8 cellular contexts compared by ENCODE assay signal in the genomic region with DNA sequence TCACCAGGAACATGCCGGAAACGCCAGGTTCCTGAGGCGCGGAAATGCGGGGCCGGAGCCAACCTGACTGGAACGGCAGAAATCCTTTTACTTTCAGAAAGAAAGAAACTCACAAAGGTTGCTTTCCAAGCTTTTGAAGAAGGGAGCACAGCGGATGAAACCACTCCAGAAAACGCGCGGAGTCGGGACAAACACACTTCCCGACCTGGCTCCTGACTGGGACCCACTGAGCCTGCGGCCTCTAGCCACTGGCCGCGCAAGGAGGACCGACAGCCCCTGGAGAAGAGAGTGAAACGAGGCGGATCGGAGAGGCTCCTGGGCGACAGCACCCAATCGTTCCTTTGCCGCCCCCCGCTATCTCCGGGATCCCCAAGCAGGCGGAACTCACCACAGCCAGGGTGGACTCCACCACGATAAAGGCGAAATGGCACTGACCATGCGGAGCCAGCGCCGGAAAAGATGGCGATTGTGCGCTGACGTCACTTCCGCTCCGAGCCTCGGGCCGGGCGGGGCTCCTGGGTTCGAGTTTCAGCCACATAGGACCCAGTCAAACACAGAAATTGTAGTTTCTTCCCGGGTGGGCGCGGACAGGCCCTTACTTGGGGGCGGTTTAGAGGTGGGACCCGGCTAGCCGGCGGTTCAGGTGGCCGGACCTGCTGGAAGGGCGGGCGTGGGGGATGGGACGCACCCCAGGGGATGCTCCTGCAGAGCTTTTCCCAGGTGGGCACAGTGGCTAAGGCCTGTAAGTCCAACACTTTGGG. TPM values are rescaled to one million over a fixed set of nuclear protein-coding genes. Genes with fewer than 3 reads are reported as not detected.
A peak's percentile ranks its signal among the peaks of the same experiment; 100 is the strongest.
DNase-seq lines count a peak whose midpoint lies in the region; ATAC-seq and TF ChIP-seq lines count a peak whose summit lies in the region.

Gene ZNF121 (minus strand): TSS at position 432 of the 761 bp plus-strand sequence. CDS start 16,407 bp downstream, outside the sequence.

- peak within 1 kb of the TSS; percentile 69; the same call in 1 of the 2 replicates for H2AFZ ChIP-seq in OCI-LY1 (ENCODE audit: low read length)

- peak within 1 kb of the TSS; percentile 94 for H3K27ac ChIP-seq in CD8-positive, alpha-beta memory T cell (ENCODE audit: low read depth, low read length)
- peak within 1 kb of the TSS; percentile 59 for H3K27ac ChIP-seq in OCI-LY1 (ENCODE audit: low read depth, low read length, poor library complexity, severe bottlenecking)

- peak within 1 kb of the TSS; percentile 94 to 99 (median 96) for H3K4me3 Mint-ChIP-seq in CD8-positive, alpha-beta memory T cell

- H3K4me3 ChIP-seq in CD8-positive, alpha-beta memory T cell (ENCODE audit: low read length), result peak within 1 kb of the TSS; percentile 94
- H3K4me3 ChIP-seq in OCI-LY1 (ENCODE audit: low read depth, low read length, poor library complexity, severe bottlenecking), result peak within 1 kb of the TSS; percentile 92

- H3F3A ChIP-seq in OCI-LY1 (ENCODE audit: insufficient read depth, low read length), result no peaks in the 10 kb centered on the region

- ATAC-seq in GM19467 (IDR thresholded peaks at IDR 0.05; ENCODE audit: unreplicated experiment), result peak; percentile 90

- H3K4me2 ChIP-seq in OCI-LY1 (ENCODE audit: low read length), result peak within 1 kb of the TSS; percentile 67

- DNase-seq in CD8-positive, alpha-beta memory T cell, result peak; percentile 69 to 86 (median 72)
- DNase-seq in HUDEP-2 (lab: John Stamatoyannopoulos, UW; ENCODE audit: unreplicated experiment in 76 of 76) (peak in 75 of 76 experiments; percentile 32 to 98 (median 81)), activated T-cell treated with anti-CD3 and anti-CD28 coated beads for 1 hour (ENCODE audit: low read depth) (peak; percentile 67), epidermal melanocyte (ENCODE audit: insufficient read length, low spot score) (peak; percentile 79), middle frontal gyrus (ENCODE audit: extremely low spot score, low spot score) (peak; percentile 85)
- DNase-seq in stimulated activated CD8-positive, alpha-beta memory T cell treated with anti-CD3 and anti-CD28 coated beads, Interleukin-2, amount 100 ng/mL, for 48 hours (ENCODE audit: low read depth in 2 of 2), result peak; percentile 69 to 79

- no peaks in the 10 kb centered on the region for H3K9me3 Mint-ChIP-seq in CD8-positive, alpha-beta memory T cell

- POLR2A ChIA-PET in CD8-positive, alpha-beta memory T cell (lab: Charles Lee), result interaction anchor here (0.6 kb wide), 1 partner anchor 150 kb away, joined by 6 read pairs; no protein-coding TSS in a partner anchor

- no peaks in the 10 kb centered on the region for H3K36me3 ChIP-seq in CD8-positive, alpha-beta memory T cell (ENCODE audit: insufficient read depth, low read length)
- H3K36me3 ChIP-seq in OCI-LY1 (ENCODE audit: insufficient read depth, low read length), result peaks cover 37% of the 10 kb centered on the region

- TF ChIP-seq CTCF in OCI-LY1 (IDR thresholded peaks at IDR 0.05; ENCODE audit: low read length), result no peak

- H3K27ac Mint-ChIP-seq in CD8-positive, alpha-beta memory T cell, result peak within 1 kb of the TSS; percentile 92 to 99 (median 97)

- H3K4me1 Mint-ChIP-seq in CD8-positive, alpha-beta memory T cell, result peaks cover 40 to 54% (median 52%) of the 10 kb centered on the region in 3 donors

- H3K4me1 ChIP-seq in CD8-positive, alpha-beta memory T cell (ENCODE audit: insufficient read depth, low read length), result peaks cover 22% of the 10 kb centered on the region
- H3K4me1 ChIP-seq in OCI-LY1 (ENCODE audit: insufficient read depth, low read length, severe bottlenecking), result peaks cover 11% of the 10 kb centered on the region

- H3K9me3 ChIP-seq in CD8-positive, alpha-beta memory T cell (ENCODE audit: low read length), result no peaks in the 10 kb centered on the region
- H3K9me3 ChIP-seq in OCI-LY1 (ENCODE audit: low read length), result peaks cover 21% of the 10 kb centered on the region

- peaks cover 50% of the 10 kb centered on the region for H3K79me2 ChIP-seq in OCI-LY1 (ENCODE audit: insufficient read depth, low read length)

- peaks cover 5 to 25% (median 8%) of the 10 kb centered on the region in 3 donors for H3K36me3 Mint-ChIP-seq in CD8-positive, alpha-beta memory T cell

- peak within 1 kb of the TSS; percentile 91 for H3K9ac ChIP-seq in OCI-LY1 (ENCODE audit: low read length)

- no peaks in the 10 kb centered on the region for H3K27me3 ChIP-seq in CD8-positive, alpha-beta memory T cell (ENCODE audit: insufficient read depth, low read length, poor library complexity, severe bottlenecking)
- H3K27me3 ChIP-seq in OCI-LY1 (ENCODE audit: insufficient read depth, low read length), result no peaks in the 10 kb centered on the region

- peaks cover 7 to 11% of the 10 kb centered on the region in 2 donors for H3K27me3 Mint-ChIP-seq in CD8-positive, alpha-beta memory T cell

- CTCF ChIA-PET in CD8-positive, alpha-beta memory T cell (lab: Charles Lee), result interaction anchor here (0.6 to 1.2 kb wide), 4 partner anchors 34 to 516 kb away, joined by 3 to 4 read pairs (median 3); partner anchors contain the start of gene ZNF266

- H3K9me2 ChIP-seq in OCI-LY1 (ENCODE audit: low read depth, low read length), result no peaks in the 10 kb centered on the region

- H4K20me1 ChIP-seq in OCI-LY1 (ENCODE audit: insufficient read depth, low read length), result no peaks in the 10 kb centered on the region

RNA-seq across cellular contexts. Expression of gene ZNF121, which starts in this region (rescaled TPM):
- 10 to 100 TPM; 87.1 to 90.2 TPM for total RNA-seq in CD8-positive, alpha-beta memory T cell
- 4.1 TPM for polyA plus RNA-seq in CD8-positive, alpha-beta memory T cell

Comparison
In these comparisons a context has a peak if more than half of its experiments do, and no peak if none do; other contexts are left out.
1. Peak in every context shown above with its lines: DNase-seq, ATAC-seq, H3K4me3 ChIP-seq and H3K27ac ChIP-seq.